ENCODE assay signal across 26 cellular contexts in the genomic region with DNA sequence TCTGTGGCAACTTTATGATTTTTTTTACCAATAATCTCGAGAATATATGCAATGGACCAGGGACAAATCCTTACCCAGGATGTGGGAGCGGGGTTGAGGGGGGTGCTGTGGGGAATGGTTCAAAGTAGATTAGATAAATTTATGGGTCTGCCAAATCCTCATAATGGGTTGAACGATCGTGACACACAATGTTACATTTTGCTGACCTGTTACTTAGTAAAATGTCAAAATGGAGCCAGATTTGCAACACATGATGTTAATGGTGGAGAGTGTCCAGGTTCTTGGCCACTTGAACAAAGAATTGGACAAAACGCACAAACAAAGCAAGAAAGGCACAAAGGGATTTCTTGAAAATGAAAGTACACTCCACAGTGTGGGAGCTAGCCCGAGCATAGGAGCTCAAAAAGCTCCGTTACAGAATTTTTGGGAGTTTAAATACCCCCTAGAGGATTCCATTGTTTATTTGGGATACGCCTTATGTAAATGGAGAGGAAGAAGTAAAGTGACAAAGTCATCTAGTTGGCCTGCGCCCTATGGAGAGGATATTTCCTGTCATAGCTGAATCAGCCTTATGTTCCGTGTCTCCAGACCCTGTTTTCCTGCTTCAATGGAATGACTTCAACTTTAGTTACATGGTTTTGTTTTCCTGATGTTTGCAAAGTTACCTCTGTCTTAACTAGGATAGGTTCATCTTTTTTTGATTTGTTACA.
A peak's percentile ranks its signal among the peaks of the same experiment; 100 is the strongest.
DNase-seq lines count a peak whose midpoint lies in the region; ATAC-seq, FAIRE-seq and TF ChIP-seq lines count a peak whose summit lies in the region.
"Had no signal": no experiment of that assay in that cellular context is flagged by ENCODE, and none has a peak within 500 bp of the region (broad histone marks: within the 10 kb centered on the region; RNA-seq: fewer than 3 reads in every experiment).

No MANE protein-coding gene starts in this region.

- H3K36me3 ChIP-seq in astrocyte (ENCODE audit: insufficient read depth, low read length), result no peaks in the 10 kb centered on the region
- H3K36me3 ChIP-seq in mesendoderm (ENCODE audit: control insufficient read depth, insufficient read depth, low read length), result no peaks in the 10 kb centered on the region
- no peaks in the 10 kb centered on the region for H3K36me3 ChIP-seq in OCI-LY7 (ENCODE audit: insufficient read depth, low read length)
- no peaks in the 10 kb centered on the region for H3K36me3 ChIP-seq in prostate gland
- H3K36me3 ChIP-seq in GM23248 (ENCODE audit: low read depth), result no peaks in the 10 kb centered on the region
- H3K36me3 ChIP-seq: thyroid gland, WERI-Rb-1 had no signal

- H3K4me2 ChIP-seq in A549 (peak overlapping the region; percentile 45; the same call in 2 of the 3 replicates), astrocyte (ENCODE audit: low read length) (peak overlapping the region; percentile 58), mesendoderm (ENCODE audit: low read length) (no peak overlapping the region), OCI-LY7 (ENCODE audit: low read length) (no peak overlapping the region), GM23248 (ENCODE audit: unreplicated experiment) (no peak overlapping the region)

- no peaks in the 10 kb centered on the region for H3K4me1 Mint-ChIP-seq in astrocyte (ENCODE audit: low read depth, unreplicated experiment)
- H3K4me1 Mint-ChIP-seq: activated CD4-positive, alpha-beta T cell treated with anti-CD3 and anti-CD28 coated beads, Interleukin-2, amount 10 ng/mL, durations not matched to agents 7 days and 5 days; memory B cell; stimulated activated naive B cell treated with anti-CD40 and anti-IgM and Interleukin-4, amounts not matched to agents 10 μg/mL and 1 μg/mL and 100 μg/mL, for 72 hours had no signal

- H3K79me2 ChIP-seq in astrocyte (ENCODE audit: insufficient read depth, low read length) (no peaks in the 10 kb centered on the region), mesendoderm (ENCODE audit: control insufficient read depth, insufficient read depth, low read length) (no peaks in the 10 kb centered on the region), OCI-LY7 (ENCODE audit: insufficient read depth, low read depth, low read length) (no peaks in the 10 kb centered on the region), GM23248 (ENCODE audit: insufficient read depth) (no peaks in the 10 kb centered on the region)

- no peaks in the 10 kb centered on the region for H3K79me1 ChIP-seq in mesendoderm (ENCODE audit: low read length)

- no peak overlapping the region for H4K5ac ChIP-seq in mesendoderm (ENCODE audit: low read length)

- CTCF ChIA-PET in A549 (lab: Yijun Ruan, JAX), result no interaction called here
- CTCF ChIA-PET in OCI-LY7 (lab: Charles Lee; ENCODE audit: unreplicated experiment), result no interaction called here

- no peak overlapping the region for H2BK15ac ChIP-seq in mesendoderm (replicated peaks; ENCODE audit: low read depth)

- H2BK120ac ChIP-seq in mesendoderm (ENCODE audit: low read depth, low read length), result no peak overlapping the region

- no peaks in the 10 kb centered on the region for H3K27me3 Mint-ChIP-seq in astrocyte (ENCODE audit: low read depth, unreplicated experiment)
- H3K27me3 Mint-ChIP-seq: activated CD4-positive, alpha-beta T cell treated with anti-CD3 and anti-CD28 coated beads, Interleukin-2, amount 10 ng/mL, durations not matched to agents 7 days and 5 days; memory B cell; stimulated activated naive B cell treated with anti-CD40 and anti-IgM and Interleukin-4, amounts not matched to agents 10 μg/mL and 1 μg/mL and 100 μg/mL, for 72 hours had no signal

- TF ChIP-seq EP300 in A549 (IDR thresholded peaks at IDR 0.05), result no peak

- TF ChIP-seq CTCF in A549 (IDR thresholded peaks at IDR 0.05), result no peak
- no peak for TF ChIP-seq CTCF in astrocyte (IDR thresholded peaks at IDR 0.05; ENCODE audit: insufficient read depth, low read depth, low read length)
- TF ChIP-seq CTCF in OCI-LY7 (conservative IDR thresholded peaks at IDR 0.05; ENCODE audit: low read length), result no peak
- TF ChIP-seq CTCF in prostate gland (IDR thresholded peaks at IDR 0.05), result no peak

- WGBS in A549 (ENCODE audit: missing lambda C conversion rate), result 7% methylated on average over 10 of the region's 10 CpGs
- WGBS in mesendoderm (ENCODE audit: extremely low coverage, insufficient coverage, low lambda C conversion rate), result no CpG with 5 or more reads among the region's 10 CpGs
- 68% methylated on average over 10 of the region's 10 CpGs for WGBS in prostate gland
- WGBS in GM23248 (ENCODE audit: low coverage in 1 of 2, low lambda C conversion rate in 2 of 2, missing lambda C conversion rate in 2 of 2), 2 experiments, result 24 to 28% methylated on average over 10 of the region's 10 CpGs

- no peak for FAIRE-seq in A549 (lab: Jason Lieb, UNC)
- FAIRE-seq in astrocyte (lab: Jason Lieb, UNC), result no peak
- FAIRE-seq: G401.6 had no signal

- no peak overlapping the region for H3K4me3 Mint-ChIP-seq in astrocyte (ENCODE audit: unreplicated experiment)
- H3K4me3 Mint-ChIP-seq: activated CD4-positive, alpha-beta T cell treated with anti-CD3 and anti-CD28 coated beads, Interleukin-2, amount 10 ng/mL, durations not matched to agents 7 days and 5 days; activated naive CD4-positive, alpha-beta T cell treated with anti-CD3 and anti-CD28 coated beads for 36 hours; memory B cell; stimulated activated naive B cell treated with anti-CD40 and anti-IgM and Interleukin-4, amounts not matched to agents 10 μg/mL and 1 μg/mL and 100 μg/mL, for 72 hours had no signal

- no peak for ATAC-seq in A549
- ATAC-seq: stimulated activated naive B cell treated with anti-CD40 and anti-IgM and Interleukin-4, amounts not matched to agents 10 μg/mL and 1 μg/mL and 100 μg/mL, for 72 hours had no signal

- H3K56ac ChIP-seq in mesendoderm (ENCODE audit: low read length), result no peak overlapping the region

- no peak overlapping the region for H2BK5ac ChIP-seq in mesendoderm (ENCODE audit: low read length)

- H2AFZ ChIP-seq in astrocyte (ENCODE audit: low read depth, low read length) (no peak overlapping the region), OCI-LY7 (ENCODE audit: low read length) (no peak overlapping the region), GM23248 (no peak overlapping the region)

- no peaks in the 10 kb centered on the region for H3F3A ChIP-seq in GM23248 (ENCODE audit: insufficient read depth)

- no peak overlapping the region for H3K18ac ChIP-seq in mesendoderm (ENCODE audit: low read length)

- H3K27me3 ChIP-seq in astrocyte (ENCODE audit: insufficient read depth, low read length), result no peaks in the 10 kb centered on the region
- H3K27me3 ChIP-seq in mesendoderm (ENCODE audit: insufficient read depth, low read length, poor library complexity), result no peaks in the 10 kb centered on the region
- H3K27me3 ChIP-seq in prostate gland (replicated peaks; ENCODE audit: insufficient read depth), result no peaks in the 10 kb centered on the region
- no peaks in the 10 kb centered on the region for H3K27me3 ChIP-seq in GM23248 (replicated peaks; ENCODE audit: insufficient read depth)
- H3K27me3 ChIP-seq: thyroid gland had no signal

- intact Hi-C loops in OCI-LY7 (cut with micrococcal nuclease; ENCODE audit: unreplicated experiment), result no loop called here
- intact Hi-C loops in prostate gland (cut with DNase I), result no loop called here

- TF ChIP-seq POLR2A in A549 (IDR thresholded peaks at IDR 0.05; ENCODE audit: low read length), result no peak
- no peak for TF ChIP-seq POLR2A in prostate gland (IDR thresholded peaks at IDR 0.05)

- no peaks in the 10 kb centered on the region for H4K20me1 ChIP-seq in astrocyte (ENCODE audit: insufficient read depth, low read length)
- H4K20me1 ChIP-seq in OCI-LY7 (ENCODE audit: insufficient read depth, low read length), result no peaks in the 10 kb centered on the region
- H4K20me1 ChIP-seq in GM23248 (ENCODE audit: insufficient read depth), result no peaks in the 10 kb centered on the region

- H3K9ac ChIP-seq in astrocyte (ENCODE audit: low read length), result no peak overlapping the region
- no peak overlapping the region for H3K9ac ChIP-seq in mesendoderm (ENCODE audit: low read length)
- H3K9ac ChIP-seq in GM23248, result no peak overlapping the region

- no peak for TF ChIP-seq RAD21 in A549 (conservative IDR thresholded peaks at IDR 0.05 in 1 of 2, IDR thresholded peaks at IDR 0.05 in 1 of 2)

- H3K4me3 ChIP-seq in A549 (no peak overlapping the region), astrocyte (ENCODE audit: insufficient read depth, low read depth, low read length) (peak overlapping the region; percentile 38), mesendoderm (ENCODE audit: low read length) (no peak overlapping the region), OCI-LY7 (ENCODE audit: low read depth, low read length, poor library complexity, severe bottlenecking) (no peak overlapping the region), prostate gland (no peak overlapping the region), GM23248 (no peak overlapping the region)
- H3K4me3 ChIP-seq: thyroid gland had no signal

- no peak overlapping the region for H3K27ac Mint-ChIP-seq in astrocyte (ENCODE audit: unreplicated experiment)
- H3K27ac Mint-ChIP-seq: activated CD4-positive, alpha-beta T cell treated with anti-CD3 and anti-CD28 coated beads, Interleukin-2, amount 10 ng/mL, durations not matched to agents 7 days and 5 days; activated naive CD4-positive, alpha-beta T cell treated with anti-CD3 and anti-CD28 coated beads for 36 hours; memory B cell; stimulated activated naive B cell treated with anti-CD40 and anti-IgM and Interleukin-4, amounts not matched to agents 10 μg/mL and 1 μg/mL and 100 μg/mL, for 72 hours had no signal

- no peak overlapping the region for H3K4ac ChIP-seq in mesendoderm (ENCODE audit: low read depth, low read length)

- no peaks in the 10 kb centered on the region for H3K9me3 Mint-ChIP-seq in astrocyte (ENCODE audit: unreplicated experiment)
- H3K9me3 Mint-ChIP-seq: activated CD4-positive, alpha-beta T cell treated with anti-CD3 and anti-CD28 coated beads, Interleukin-2, amount 10 ng/mL, durations not matched to agents 7 days and 5 days; activated naive CD4-positive, alpha-beta T cell treated with anti-CD3 and anti-CD28 coated beads for 36 hours had no signal

- BruUV-seq in OCI-LY7 (replicated peaks; lab: Mats Ljungman, UMichigan), result no TSS peak

- no peak overlapping the region for H3K23ac ChIP-seq in mesendoderm (ENCODE audit: low read length)

- H3K9me3 ChIP-seq in A549 (no peaks in the 10 kb centered on the region), astrocyte (ENCODE audit: insufficient read depth, low read depth, low read length) (no peaks in the 10 kb centered on the region), OCI-LY7 (ENCODE audit: low read length) (no peaks in the 10 kb centered on the region), prostate gland (no peaks in the 10 kb centered on the region), GM23248 (ENCODE audit: low read depth) (no peaks in the 10 kb centered on the region)
- H3K9me3 ChIP-seq: thyroid gland had no signal

- no peaks in the 10 kb centered on the region for H3K9me2 ChIP-seq in OCI-LY7 (ENCODE audit: insufficient read depth, low read length)
- no peaks in the 10 kb centered on the region for H3K9me2 ChIP-seq in GM23248 (ENCODE audit: insufficient read depth)

- no peak overlapping the region for H4K8ac ChIP-seq in mesendoderm (ENCODE audit: low read depth, low read length)

- POLR2A ChIA-PET in A549 (lab: Yijun Ruan, JAX), result no interaction called here
- POLR2A ChIA-PET in OCI-LY7 (lab: Charles Lee), result interaction anchor here (0.8 kb wide), 1 partner anchor 11 kb away, joined by 3 read pairs; no protein-coding TSS in a partner anchor

- in situ Hi-C loops in GM23248 (cut with MboI), result no loop called here

- H3K27ac ChIP-seq in A549 (no peak overlapping the region), astrocyte (ENCODE audit: low read depth, low read length) (no peak overlapping the region), mesendoderm (ENCODE audit: low read depth, low read length) (no peak overlapping the region), OCI-LY7 (ENCODE audit: low read depth, low read length, poor library complexity, severe bottlenecking) (no peak overlapping the region), prostate gland (no peak overlapping the region), GM23248 (no peak overlapping the region)
- H3K27ac ChIP-seq: C4-2B, thyroid gland, WERI-Rb-1 had no signal

- DNase-seq in A549 (ENCODE audit: low read depth in 1 of 2, low spot score in 1 of 2) (no peak), HT1080 (ENCODE audit: low read depth) (peak; percentile 57), astrocyte (ENCODE audit: low read depth) (no peak), mesendoderm (peak; percentile 7), OCI-LY7 (ENCODE audit: low spot score) (no peak), prostate gland (ENCODE audit: low spot score) (no peak), GM23248 (no peak)
- DNase-seq in stimulated activated CD4-positive, alpha-beta T cell treated with anti-CD3 and anti-CD28 coated beads, Interleukin-2, amount 100 ng/mL, for 48 hours, result no peak
- DNase-seq: activated CD4-positive, alpha-beta T cell treated with anti-CD3 and anti-CD28 coated beads, Interleukin-2, amount 10 ng/mL, durations not matched to agents 7 days and 5 days; activated naive CD4-positive, alpha-beta T cell treated with anti-CD3 and anti-CD28 coated beads for 36 hours; activated T-cell treated with anti-CD3 and anti-CD28 coated beads, Interleukin-2, amount 50 U/mL, for 48 hours; Calu3; central memory CD4-positive, alpha-beta T cell; dermis blood vessel endothelial cell; KG1; kidney glomerular epithelial cell; NCI-H1436 treated with DMSO at 0.1 percent for 48 hours; NCI-H510A; retina; stimulated activated CD4-positive, alpha-beta T cell treated with anti-CD3 and anti-CD28 coated beads, Interleukin-4, amount 100 ng/mL, for 24 hours; stimulated activated naive B cell treated with anti-CD40 and anti-IgM and Interleukin-4, amounts not matched to agents 10 μg/mL and 1 μg/mL and 100 μg/mL, for 72 hours; thyroid gland; WERI-Rb-1 had no signal

- H2AK5ac ChIP-seq in mesendoderm (ENCODE audit: low read length), result no peak overlapping the region

- H3K4me1 ChIP-seq in A549, result no peaks in the 10 kb centered on the region
- H3K4me1 ChIP-seq in astrocyte (ENCODE audit: insufficient read depth, low read length), result no peaks in the 10 kb centered on the region
- no peaks in the 10 kb centered on the region for H3K4me1 ChIP-seq in mesendoderm (ENCODE audit: control insufficient read depth, low read depth, low read length)
- no peaks in the 10 kb centered on the region for H3K4me1 ChIP-seq in OCI-LY7 (ENCODE audit: insufficient read depth, low read length, poor library complexity, severe bottlenecking)
- no peaks in the 10 kb centered on the region for H3K4me1 ChIP-seq in prostate gland (replicated peaks)
- no peaks in the 10 kb centered on the region for H3K4me1 ChIP-seq in GM23248 (ENCODE audit: insufficient read depth)
- H3K4me1 ChIP-seq: thyroid gland had no signal

- H3K36me3 Mint-ChIP-seq in astrocyte (ENCODE audit: low read depth, unreplicated experiment), result no peaks in the 10 kb centered on the region
- H3K36me3 Mint-ChIP-seq: memory B cell; stimulated activated naive B cell treated with anti-CD40 and anti-IgM and Interleukin-4, amounts not matched to agents 10 μg/mL and 1 μg/mL and 100 μg/mL, for 72 hours had no signal

Comparison
In these comparisons a context has a peak if more than half of its experiments do, and no peak if none do; other contexts are left out.
1. DNase-seq: peak in HT1080 (single experiment) and mesendoderm (single experiment); none in A549 (0 of 2), astrocyte (single experiment), OCI-LY7 (single experiment), prostate gland (single experiment), stimulated activated CD4-positive, alpha-beta T cell treated with anti-CD3 and anti-CD28 coated beads, Interleukin-2, amount 100 ng/mL, for 48 hours (0 of 2) and GM23248 (single experiment).
2. H3K4me2 ChIP-seq: peak in A549 (single experiment) and astrocyte (single experiment); none in mesendoderm (single experiment), OCI-LY7 (single experiment) and GM23248 (single experiment).